ENCODE assay signal across 1 cellular context in genomic region chr11:2982214-2982613, GRCh38.
A peak's percentile ranks its signal among the peaks of the same experiment; 100 is the strongest.
TF ChIP-seq lines count a peak whose summit lies in the region.

No MANE protein-coding gene starts in this region.

TF ChIP-seq in HepG2, 621 proteins besides CTCF, POLR2A, EP300 and RAD21:
- TF ChIP-seq KDM4B (CRISPR knock-in tag; IDR thresholded peaks at IDR 0.05) = no peak
- TF ChIP-seq ZNF468 (CRISPR knock-in tag; IDR thresholded peaks at IDR 0.05) = no peak
- TF ChIP-seq CEBPB (IDR thresholded peaks at IDR 0.05; ENCODE audit: borderline replicate concordance, low read depth, low read length) = peak; percentile 4; the same call in 1 of the 2 replicates
